8 cellular contexts compared by ENCODE assay signal in the genomic region with DNA sequence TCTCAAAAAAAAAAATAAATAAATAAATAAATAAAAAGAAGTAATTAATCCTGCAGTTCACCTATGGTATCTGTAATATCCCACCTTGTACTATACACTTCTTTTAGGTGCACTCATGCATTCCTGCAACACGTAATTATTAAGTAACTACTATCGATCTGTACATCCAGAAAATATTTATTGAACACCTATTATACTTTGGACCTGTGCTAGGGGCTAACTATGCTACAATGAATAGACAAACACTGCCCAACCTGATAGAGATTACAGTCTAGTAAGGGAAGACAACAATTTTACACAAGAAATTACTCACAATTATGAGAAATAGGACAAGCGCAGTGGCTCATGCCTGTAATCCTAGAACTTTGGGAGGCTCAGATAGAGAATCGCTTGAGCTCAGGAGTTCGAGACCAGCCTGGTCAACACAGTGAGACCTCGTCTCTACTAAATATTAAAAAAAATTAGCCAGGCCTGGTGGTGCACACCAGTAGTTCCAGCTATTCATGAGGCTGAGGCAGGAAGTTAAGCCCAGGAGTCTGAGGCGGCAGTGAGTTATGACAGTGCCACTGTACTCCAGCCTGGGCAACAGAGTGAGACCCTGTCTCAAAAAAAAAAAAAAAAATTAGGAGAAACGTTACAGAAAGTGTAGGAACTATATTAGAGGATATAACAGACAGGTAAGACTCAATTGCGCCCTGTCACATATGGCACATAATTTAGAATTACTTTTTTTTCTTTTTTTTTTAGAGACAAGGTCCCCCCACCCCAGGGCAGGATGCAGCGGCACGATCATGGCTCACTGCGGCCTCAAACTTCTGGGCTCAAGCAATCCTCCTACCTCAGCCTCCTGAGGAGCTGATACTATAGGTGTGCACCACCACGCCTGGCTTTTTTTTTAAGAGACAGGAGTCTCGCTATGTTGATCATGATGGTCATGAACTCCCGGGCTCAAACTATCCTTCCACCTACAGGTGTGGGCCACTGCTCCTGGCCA. TPM values are rescaled to one million over a fixed set of nuclear protein-coding genes. Genes with fewer than 3 reads are reported as not detected.
DNase-seq lines count a peak whose midpoint lies in the region; ATAC-seq and TF ChIP-seq lines count a peak whose summit lies in the region.

No MANE protein-coding gene starts in this region.

- H3K4me1 Mint-ChIP-seq in T-cell = peaks cover 33 to 38% (median 34%) of the 10 kb centered on the region in 3 donors

- DNase-seq in GM23248 (no peak), T-cell (no peak), fibroblast of the aortic adventitia (ENCODE audit: low read depth) (no peak), cerebellar nuclear complex (lab: John Stamatoyannopoulos, UW) (no peak), anterior cingulate cortex (lab: John Stamatoyannopoulos, UW) (no peak), NCI-H1048 (lab: John Stamatoyannopoulos, UW) (no peak), NCI-H1417 treated with DMSO at 0.1 percent for 48 hours (lab: John Stamatoyannopoulos, UW) (no peak)

- no peaks in the 10 kb centered on the region for H3K9me2 ChIP-seq in GM23248 (ENCODE audit: insufficient read depth)

- H3K27me3 Mint-ChIP-seq in T-cell = peaks cover 3% of the 10 kb centered on the region in 2 donors

- peaks cover 9% of the 10 kb centered on the region for H3K36me3 Mint-ChIP-seq in T-cell

- no peaks in the 10 kb centered on the region for H4K20me1 ChIP-seq in GM23248 (ENCODE audit: insufficient read depth)

- peak overlapping the region; percentile 94 for H3K4me2 ChIP-seq in GM23248 (ENCODE audit: unreplicated experiment)

- H3K4me3 ChIP-seq in GM23248 (peak overlapping the region; percentile 86), fibroblast of the aortic adventitia (ENCODE audit: low read depth, low read length) (peak overlapping the region; percentile 77), skeletal muscle tissue (ENCODE audit: low read length in 3 of 3) (peak overlapping the region; percentile 85 to 91 (median 91))

- WGBS in GM23248 (ENCODE audit: low coverage in 1 of 2, low lambda C conversion rate in 2 of 2, missing lambda C conversion rate in 2 of 2), 2 experiments = 82 to 85% methylated on average over 15 of the region's 15 CpGs

- TF ChIP-seq CTCF in fibroblast of the aortic adventitia (IDR thresholded peaks at IDR 0.05; ENCODE audit: insufficient read depth, low read length) = no peak

- H3K27me3 ChIP-seq in GM23248 (replicated peaks; ENCODE audit: insufficient read depth) = no peaks in the 10 kb centered on the region
- H3K27me3 ChIP-seq in skeletal muscle tissue (ENCODE audit: control insufficient read depth in 3 of 3, insufficient read depth in 3 of 3, low read length in 3 of 3) = no peaks in the 10 kb centered on the region

- H3K27ac Mint-ChIP-seq in T-cell = peak overlapping the region; percentile 90 to 91

- H3K9me3 ChIP-seq in GM23248 (ENCODE audit: low read depth) (no peaks in the 10 kb centered on the region), skeletal muscle tissue (ENCODE audit: control insufficient read depth in 3 of 3, low read length in 3 of 3) (no peaks in the 10 kb centered on the region)

- H3K4me1 ChIP-seq in GM23248 (ENCODE audit: insufficient read depth) (peaks cover 12% of the 10 kb centered on the region), skeletal muscle tissue (ENCODE audit: control insufficient read depth in 3 of 3, insufficient read depth in 3 of 3, low read length in 3 of 3) (peaks cover 7 to 14% (median 10%) of the 10 kb centered on the region in 3 donors)

- peaks cover 10% of the 10 kb centered on the region; the same call in 1 of the 2 replicates for H3F3A ChIP-seq in GM23248 (ENCODE audit: insufficient read depth)

- H3K27ac ChIP-seq in GM23248 (no peak overlapping the region), skeletal muscle tissue (ENCODE audit: low read depth, low read length) (peak overlapping the region; percentile 80)

- no peak for ATAC-seq in T-cell (replicated peaks in 1 of 4)

- peak overlapping the region; percentile 91 to 92 (median 91) for H3K4me3 Mint-ChIP-seq in T-cell

- H2AFZ ChIP-seq in GM23248 = peak overlapping the region; percentile 85

- peaks cover 62% of the 10 kb centered on the region for H3K79me2 ChIP-seq in GM23248 (ENCODE audit: insufficient read depth)

- no peaks in the 10 kb centered on the region for H3K9me3 Mint-ChIP-seq in T-cell

- CTCF ChIA-PET in T-cell (lab: Charles Lee) = interaction anchor here in 1 of 2 donors (0.7 to 0.8 kb wide), 2 partner anchors 9 to 48 kb away, joined by 3 read pairs; no protein-coding TSS in a partner anchor

- H3K36me3 ChIP-seq in GM23248 (ENCODE audit: low read depth) (no peaks in the 10 kb centered on the region), skeletal muscle tissue (ENCODE audit: control insufficient read depth in 3 of 3, insufficient read depth in 3 of 3, low read length in 3 of 3) (no peaks in the 10 kb centered on the region)

- POLR2A ChIA-PET in T-cell (lab: Charles Lee) = interaction anchor here (0.6 to 1.4 kb wide), 2 partner anchors 52 to 82 kb away, joined by 3 to 10 read pairs; no protein-coding TSS in a partner anchor

- in situ Hi-C loops in GM23248 (cut with MboI) = no loop called here

- H3K9ac ChIP-seq in GM23248 (peak overlapping the region; percentile 90), skeletal muscle tissue (ENCODE audit: low read depth in 1 of 3, low read length in 3 of 3) (peak overlapping the region; percentile 89 to 93 (median 92))

RNA-seq across cellular contexts. Expression of a gene that starts 1.2 kb away (rescaled TPM):
- total RNA-seq in GM23248 (2014; rRNA removed; shearing (Covaris generic)) = 7.0 and 10.2 TPM in 2 replicates
- polyA plus RNA-seq in GM23248 (2016; fragmentation: Nextera tagmentation; extraction: Ambion mirVana) = 8.9 and 9.4 TPM in 2 replicates
- 10 to 100 TPM; 20.5 to 26.7 (median 23.1) TPM for total RNA-seq in T-cell
- 11.2 and 21.0 TPM in 2 replicates for total RNA-seq in fibroblast of the aortic adventitia (ENCODE audit: low replicate concordance)
- 14.6 TPM for total RNA-seq in skeletal muscle tissue
